Comparison of ENCODE assay signal across 13 cellular contexts in the genomic region with DNA sequence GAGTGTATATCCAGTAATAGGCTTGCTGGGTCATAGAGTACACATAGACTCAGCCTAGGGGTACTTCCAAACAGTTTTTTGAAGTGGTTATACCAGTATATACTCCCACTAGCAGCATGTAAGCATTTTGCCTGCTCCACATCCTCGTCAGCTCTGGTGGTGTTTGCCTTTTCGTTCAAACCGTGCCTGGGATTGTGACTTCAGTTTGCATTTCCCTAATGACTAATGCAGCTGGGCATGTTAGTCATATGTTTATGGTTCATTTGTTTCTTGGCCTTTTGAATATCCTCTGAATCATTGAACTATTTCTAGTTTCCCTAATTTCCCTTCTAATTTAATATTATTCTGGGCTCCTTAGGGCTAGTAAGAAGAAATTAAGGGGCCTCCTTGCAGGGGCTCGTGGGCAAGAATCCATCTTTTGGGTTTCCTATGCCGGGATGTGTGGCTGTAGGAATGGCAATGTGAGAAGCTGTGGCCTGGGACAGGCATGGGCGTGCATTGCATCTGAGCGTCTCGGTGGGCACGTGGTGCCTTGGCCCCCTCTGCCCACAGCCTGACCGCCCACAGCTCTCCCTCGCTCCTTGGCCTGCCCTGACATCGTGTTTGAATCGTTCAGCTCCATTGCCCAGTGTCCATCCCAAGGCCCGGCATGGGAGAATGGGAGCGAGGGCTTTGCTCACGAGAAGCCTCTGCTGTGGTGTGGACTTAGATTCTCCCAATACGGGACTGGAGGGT. TPM values are rescaled to one million over a fixed set of nuclear protein-coding genes. Genes with fewer than 3 reads are reported as not detected.
A peak's percentile ranks its signal among the peaks of the same experiment; 100 is the strongest.
DNase-seq lines count a peak whose midpoint lies in the region; ATAC-seq and TF ChIP-seq lines count a peak whose summit lies in the region.
"Had no signal": no experiment of that assay in that cellular context is flagged by ENCODE, and none has a peak within 500 bp of the region (broad histone marks: within the 10 kb centered on the region; RNA-seq: fewer than 3 reads in every experiment).

No MANE protein-coding gene starts in this region.

- peaks cover 21% of the 10 kb centered on the region for H3K4me1 ChIP-seq in osteoblast (ENCODE audit: insufficient read depth, low read length)

- no peak for ATAC-seq in GM18868 (IDR thresholded peaks at IDR 0.05; ENCODE audit: unreplicated experiment)
- ATAC-seq in HG03469 (IDR thresholded peaks at IDR 0.05; ENCODE audit: unreplicated experiment) = no peak

- H4K20me1 ChIP-seq in osteoblast (ENCODE audit: insufficient read depth, low read length) = no peaks in the 10 kb centered on the region

- intact Hi-C loops in dorsolateral prefrontal cortex (cut with DNase I) = no loop called here

- peak overlapping the region; percentile 48 for H3K27ac ChIP-seq in osteoblast (ENCODE audit: low read depth, low read length)
- H3K27ac ChIP-seq in dorsolateral prefrontal cortex = no peak overlapping the region
- H3K27ac ChIP-seq: lower lobe of right lung, testis had no signal

- no peaks in the 10 kb centered on the region for H3K79me2 ChIP-seq in osteoblast (ENCODE audit: insufficient read depth, low read length)

- peak overlapping the region; percentile 33 for H3K4me3 Mint-ChIP-seq in endothelial cell (ENCODE audit: unreplicated experiment)
- H3K4me3 Mint-ChIP-seq: dendritic cell treated with granulocyte-macrophage colony-stimulating factor and Interleukin-4, amounts not matched to agents 40 ng/mL and 50 ng/mL, for 4 days had no signal

- TF ChIP-seq CTCF in endothelial cell (IDR thresholded peaks at IDR 0.05; ENCODE audit: unreplicated experiment) (no peak), osteoblast (IDR thresholded peaks at IDR 0.05; ENCODE audit: extremely low read depth, low read depth, low read length) (no peak), dorsolateral prefrontal cortex (IDR thresholded peaks at IDR 0.05 in 54 of 56, conservative IDR thresholded peaks at IDR 0.05 in 2 of 56; ENCODE audit: low read depth in 1 of 56, partially characterized antibody in 56 of 56) (no peak)

- peaks cover 5% of the 10 kb centered on the region for H3K36me3 Mint-ChIP-seq in endothelial cell (ENCODE audit: low read depth, unreplicated experiment)

- peaks cover 7% of the 10 kb centered on the region for H3K27me3 Mint-ChIP-seq in endothelial cell (ENCODE audit: unreplicated experiment)
- H3K27me3 Mint-ChIP-seq: dendritic cell treated with granulocyte-macrophage colony-stimulating factor and Interleukin-4, amounts not matched to agents 40 ng/mL and 50 ng/mL, for 4 days had no signal

- no peak overlapping the region for H3K27ac Mint-ChIP-seq in endothelial cell (ENCODE audit: unreplicated experiment)
- H3K27ac Mint-ChIP-seq: dendritic cell treated with granulocyte-macrophage colony-stimulating factor and Interleukin-4, amounts not matched to agents 40 ng/mL and 50 ng/mL, for 4 days had no signal

- H3K4me3 ChIP-seq in osteoblast (ENCODE audit: insufficient read depth, low read length) = no peak overlapping the region
- H3K4me3 ChIP-seq in dorsolateral prefrontal cortex = no peak overlapping the region
- H3K4me3 ChIP-seq: lower lobe of right lung, testis had no signal

- no peak overlapping the region for H2AFZ ChIP-seq in osteoblast (ENCODE audit: low read length)

- no peaks in the 10 kb centered on the region for H3K9me3 Mint-ChIP-seq in endothelial cell (ENCODE audit: unreplicated experiment)
- H3K9me3 Mint-ChIP-seq: dendritic cell treated with granulocyte-macrophage colony-stimulating factor and Interleukin-4, amounts not matched to agents 40 ng/mL and 50 ng/mL, for 4 days had no signal

- no peaks in the 10 kb centered on the region for H3K9me3 ChIP-seq in osteoblast (ENCODE audit: low read depth, low read length)
- H3K9me3 ChIP-seq: lower lobe of right lung, testis had no signal

- DNase-seq in COLO829 (ENCODE audit: low spot score) (peak; percentile 26), NCI-H226 (peak; percentile 88), endothelial cell (ENCODE audit: low spot score) (no peak), osteoblast (ENCODE audit: insufficient read length, low spot score, missing footprints) (peak; percentile 97), dorsolateral prefrontal cortex (no peak)
- DNase-seq in stimulated activated CD4-positive, alpha-beta T cell treated with anti-CD3 and anti-CD28 coated beads, Interleukin-15, amount 100 ng/mL, for 24 hours = no peak
- DNase-seq: lower lobe of right lung; NCI-H1048; stimulated activated CD4-positive, alpha-beta T cell treated with anti-CD3 and anti-CD28 coated beads, Interleukin-12 subunit alpha, Interleukin-12 subunit beta, amount 100 ng/mL, for 4 hours; testis had no signal

- no peaks in the 10 kb centered on the region for H3K27me3 ChIP-seq in osteoblast (ENCODE audit: insufficient read depth, low read length)
- H3K27me3 ChIP-seq in dorsolateral prefrontal cortex = no peaks in the 10 kb centered on the region
- H3K27me3 ChIP-seq: testis had no signal

- no peaks in the 10 kb centered on the region for H3K4me1 Mint-ChIP-seq in endothelial cell (ENCODE audit: unreplicated experiment)

- H3K4me2 ChIP-seq in osteoblast (ENCODE audit: insufficient read depth, low read length) = peak overlapping the region; percentile 21

- peaks cover 43% of the 10 kb centered on the region for H3K36me3 ChIP-seq in osteoblast (ENCODE audit: insufficient read depth, low read length)

RNA-seq across cellular contexts. Expression of gene FAH, which starts 26.4 kb away (rescaled TPM):
- total RNA-seq in endothelial cell (ENCODE audit: unreplicated experiment) (6.2 TPM), osteoblast (17.7 and 21.2 TPM in 2 replicates), dorsolateral prefrontal cortex (10 to 100 TPM in 104 of 120 experiments, 1 to 10 TPM in 16; 6.3 to 35.3 (median 13.9) TPM)

Comparison
In these comparisons a context has a peak if more than half of its experiments do, and no peak if none do; other contexts are left out.
1. DNase-seq: peak in COLO829 (single experiment), NCI-H226 (single experiment) and osteoblast (single experiment); none in endothelial cell (single experiment), dorsolateral prefrontal cortex (0 of 10) and stimulated activated CD4-positive, alpha-beta T cell treated with anti-CD3 and anti-CD28 coated beads, Interleukin-15, amount 100 ng/mL, for 24 hours (single experiment).